ENCODE assay signal across 1 cellular context in genomic region chr6:70270287-70271005, GRCh38.
TF ChIP-seq lines count a peak whose summit lies in the region.

No MANE protein-coding gene starts in this region.

TF ChIP-seq in HEK293, 187 proteins besides CTCF, POLR2A, EP300 and RAD21 (continued from another document and continues in another):
- no peak for TF ChIP-seq ZNF239 (tag by site-specific recombination; IDR thresholded peaks at IDR 0.05)
- no peak for TF ChIP-seq ZBTB1 (tag by site-specific recombination; IDR thresholded peaks at IDR 0.05)
- TF ChIP-seq ZNF114 (tag by site-specific recombination; IDR thresholded peaks at IDR 0.05) = no peak
- TF ChIP-seq, protein P1, sequence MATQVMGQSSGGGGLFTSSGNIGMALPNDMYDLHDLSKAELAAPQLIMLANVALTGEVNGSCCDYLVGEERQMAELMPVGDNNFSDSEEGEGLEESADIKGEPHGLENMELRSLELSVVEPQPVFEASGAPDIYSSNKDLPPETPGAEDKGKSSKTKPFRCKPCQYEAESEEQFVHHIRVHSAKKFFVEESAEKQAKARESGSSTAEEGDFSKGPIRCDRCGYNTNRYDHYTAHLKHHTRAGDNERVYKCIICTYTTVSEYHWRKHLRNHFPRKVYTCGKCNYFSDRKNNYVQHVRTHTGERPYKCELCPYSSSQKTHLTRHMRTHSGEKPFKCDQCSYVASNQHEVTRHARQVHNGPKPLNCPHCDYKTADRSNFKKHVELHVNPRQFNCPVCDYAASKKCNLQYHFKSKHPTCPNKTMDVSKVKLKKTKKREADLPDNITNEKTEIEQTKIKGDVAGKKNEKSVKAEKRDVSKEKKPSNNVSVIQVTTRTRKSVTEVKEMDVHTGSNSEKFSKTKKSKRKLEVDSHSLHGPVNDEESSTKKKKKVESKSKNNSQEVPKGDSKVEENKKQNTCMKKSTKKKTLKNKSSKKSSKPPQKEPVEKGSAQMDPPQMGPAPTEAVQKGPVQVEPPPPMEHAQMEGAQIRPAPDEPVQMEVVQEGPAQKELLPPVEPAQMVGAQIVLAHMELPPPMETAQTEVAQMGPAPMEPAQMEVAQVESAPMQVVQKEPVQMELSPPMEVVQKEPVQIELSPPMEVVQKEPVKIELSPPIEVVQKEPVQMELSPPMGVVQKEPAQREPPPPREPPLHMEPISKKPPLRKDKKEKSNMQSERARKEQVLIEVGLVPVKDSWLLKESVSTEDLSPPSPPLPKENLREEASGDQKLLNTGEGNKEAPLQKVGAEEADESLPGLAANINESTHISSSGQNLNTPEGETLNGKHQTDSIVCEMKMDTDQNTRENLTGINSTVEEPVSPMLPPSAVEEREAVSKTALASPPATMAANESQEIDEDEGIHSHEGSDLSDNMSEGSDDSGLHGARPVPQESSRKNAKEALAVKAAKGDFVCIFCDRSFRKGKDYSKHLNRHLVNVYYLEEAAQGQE (tag by site-specific recombination; IDR thresholded peaks at IDR 0.05) = no peak
- 0 out of 2 replicates have a peak, but pooled peaks have one; percentile 18 for TF ChIP-seq GLIS2 (tag by site-specific recombination; IDR thresholded peaks at IDR 0.05)
- no peak for TF ChIP-seq ZSCAN16 (tag by site-specific recombination; IDR thresholded peaks at IDR 0.05)
- no peak for TF ChIP-seq ZNF23 (tag by site-specific recombination; IDR thresholded peaks at IDR 0.05; ENCODE audit: borderline replicate concordance)
- no peak for TF ChIP-seq ZNF792 (tag by site-specific recombination; IDR thresholded peaks at IDR 0.05)
- TF ChIP-seq HOXC10 (CRISPR knock-in tag; IDR thresholded peaks at IDR 0.05) = no peak
- no peak for TF ChIP-seq ZNF132 (tag by site-specific recombination; IDR thresholded peaks at IDR 0.05; ENCODE audit: borderline replicate concordance)
- TF ChIP-seq KLF17 (tag by site-specific recombination; IDR thresholded peaks at IDR 0.05) = no peak
- peak; percentile 54; the same call in 1 of the 2 replicates for TF ChIP-seq TCF7L2 (IDR thresholded peaks at IDR 0.05; ENCODE audit: borderline replicate concordance, low read depth, low read length)
- TF ChIP-seq KLF7 (tag by site-specific recombination; IDR thresholded peaks at IDR 0.05; ENCODE audit: borderline replicate concordance) = no peak
- peak; percentile 32; the same call in 1 of the 2 replicates for TF ChIP-seq ZNF600 (tag by site-specific recombination; IDR thresholded peaks at IDR 0.05)
- TF ChIP-seq, protein P2, sequence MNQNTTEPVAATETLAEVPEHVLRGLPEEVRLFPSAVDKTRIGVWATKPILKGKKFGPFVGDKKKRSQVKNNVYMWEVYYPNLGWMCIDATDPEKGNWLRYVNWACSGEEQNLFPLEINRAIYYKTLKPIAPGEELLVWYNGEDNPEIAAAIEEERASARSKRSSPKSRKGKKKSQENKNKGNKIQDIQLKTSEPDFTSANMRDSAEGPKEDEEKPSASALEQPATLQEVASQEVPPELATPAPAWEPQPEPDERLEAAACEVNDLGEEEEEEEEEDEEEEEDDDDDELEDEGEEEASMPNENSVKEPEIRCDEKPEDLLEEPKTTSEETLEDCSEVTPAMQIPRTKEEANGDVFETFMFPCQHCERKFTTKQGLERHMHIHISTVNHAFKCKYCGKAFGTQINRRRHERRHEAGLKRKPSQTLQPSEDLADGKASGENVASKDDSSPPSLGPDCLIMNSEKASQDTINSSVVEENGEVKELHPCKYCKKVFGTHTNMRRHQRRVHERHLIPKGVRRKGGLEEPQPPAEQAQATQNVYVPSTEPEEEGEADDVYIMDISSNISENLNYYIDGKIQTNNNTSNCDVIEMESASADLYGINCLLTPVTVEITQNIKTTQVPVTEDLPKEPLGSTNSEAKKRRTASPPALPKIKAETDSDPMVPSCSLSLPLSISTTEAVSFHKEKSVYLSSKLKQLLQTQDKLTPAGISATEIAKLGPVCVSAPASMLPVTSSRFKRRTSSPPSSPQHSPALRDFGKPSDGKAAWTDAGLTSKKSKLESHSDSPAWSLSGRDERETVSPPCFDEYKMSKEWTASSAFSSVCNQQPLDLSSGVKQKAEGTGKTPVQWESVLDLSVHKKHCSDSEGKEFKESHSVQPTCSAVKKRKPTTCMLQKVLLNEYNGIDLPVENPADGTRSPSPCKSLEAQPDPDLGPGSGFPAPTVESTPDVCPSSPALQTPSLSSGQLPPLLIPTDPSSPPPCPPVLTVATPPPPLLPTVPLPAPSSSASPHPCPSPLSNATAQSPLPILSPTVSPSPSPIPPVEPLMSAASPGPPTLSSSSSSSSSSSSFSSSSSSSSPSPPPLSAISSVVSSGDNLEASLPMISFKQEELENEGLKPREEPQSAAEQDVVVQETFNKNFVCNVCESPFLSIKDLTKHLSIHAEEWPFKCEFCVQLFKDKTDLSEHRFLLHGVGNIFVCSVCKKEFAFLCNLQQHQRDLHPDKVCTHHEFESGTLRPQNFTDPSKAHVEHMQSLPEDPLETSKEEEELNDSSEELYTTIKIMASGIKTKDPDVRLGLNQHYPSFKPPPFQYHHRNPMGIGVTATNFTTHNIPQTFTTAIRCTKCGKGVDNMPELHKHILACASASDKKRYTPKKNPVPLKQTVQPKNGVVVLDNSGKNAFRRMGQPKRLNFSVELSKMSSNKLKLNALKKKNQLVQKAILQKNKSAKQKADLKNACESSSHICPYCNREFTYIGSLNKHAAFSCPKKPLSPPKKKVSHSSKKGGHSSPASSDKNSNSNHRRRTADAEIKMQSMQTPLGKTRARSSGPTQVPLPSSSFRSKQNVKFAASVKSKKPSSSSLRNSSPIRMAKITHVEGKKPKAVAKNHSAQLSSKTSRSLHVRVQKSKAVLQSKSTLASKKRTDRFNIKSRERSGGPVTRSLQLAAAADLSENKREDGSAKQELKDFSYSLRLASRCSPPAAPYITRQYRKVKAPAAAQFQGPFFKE (tag by site-specific recombination; IDR thresholded peaks at IDR 0.05; ENCODE audit: borderline replicate concordance) = no peak
- peak; percentile 97 for TF ChIP-seq OSR2 (tag by site-specific recombination; IDR thresholded peaks at IDR 0.05)
- TF ChIP-seq ZNF362 (tag by site-specific recombination; IDR thresholded peaks at IDR 0.05) = 0 out of 2 replicates have a peak, but pooled peaks have one; percentile 40
- peak; percentile 60 for TF ChIP-seq WT1 (tag by site-specific recombination; IDR thresholded peaks at IDR 0.05)
- TF ChIP-seq SP7 (tag by site-specific recombination; IDR thresholded peaks at IDR 0.05) = peak; percentile 45
- no peak for TF ChIP-seq YY2 (tag by site-specific recombination; IDR thresholded peaks at IDR 0.05)
- TF ChIP-seq SCRT1 (tag by site-specific recombination; IDR thresholded peaks at IDR 0.05; ENCODE audit: borderline replicate concordance) = no peak
- peak; percentile 54; the same call in 1 of the 2 replicates for TF ChIP-seq TSHZ1 (tag by site-specific recombination; IDR thresholded peaks at IDR 0.05; ENCODE audit: borderline replicate concordance)
- TF ChIP-seq, protein P3, sequence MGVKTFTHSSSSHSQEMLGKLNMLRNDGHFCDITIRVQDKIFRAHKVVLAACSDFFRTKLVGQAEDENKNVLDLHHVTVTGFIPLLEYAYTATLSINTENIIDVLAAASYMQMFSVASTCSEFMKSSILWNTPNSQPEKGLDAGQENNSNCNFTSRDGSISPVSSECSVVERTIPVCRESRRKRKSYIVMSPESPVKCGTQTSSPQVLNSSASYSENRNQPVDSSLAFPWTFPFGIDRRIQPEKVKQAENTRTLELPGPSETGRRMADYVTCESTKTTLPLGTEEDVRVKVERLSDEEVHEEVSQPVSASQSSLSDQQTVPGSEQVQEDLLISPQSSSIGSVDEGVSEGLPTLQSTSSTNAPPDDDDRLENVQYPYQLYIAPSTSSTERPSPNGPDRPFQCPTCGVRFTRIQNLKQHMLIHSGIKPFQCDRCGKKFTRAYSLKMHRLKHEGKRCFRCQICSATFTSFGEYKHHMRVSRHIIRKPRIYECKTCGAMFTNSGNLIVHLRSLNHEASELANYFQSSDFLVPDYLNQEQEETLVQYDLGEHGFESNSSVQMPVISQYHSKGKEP (tag by site-specific recombination; IDR thresholded peaks at IDR 0.05) = peak; percentile 100
- no peak for TF ChIP-seq ZBTB48 (tag by site-specific recombination; IDR thresholded peaks at IDR 0.05)
- peak; percentile 47; the same call in 1 of the 2 replicates for TF ChIP-seq ZNF394 (tag by site-specific recombination; IDR thresholded peaks at IDR 0.05; ENCODE audit: borderline replicate concordance)
- TF ChIP-seq ZNF121 (tag by site-specific recombination; IDR thresholded peaks at IDR 0.05) = peak; percentile 37; the same call in 1 of the 2 replicates
- peak; percentile 67 for TF ChIP-seq ZNF423 (tag by site-specific recombination; IDR thresholded peaks at IDR 0.05)
- no peak for TF ChIP-seq ZFP37 (tag by site-specific recombination; IDR thresholded peaks at IDR 0.05)
- no peak for TF ChIP-seq ZNF560 (tag by site-specific recombination; IDR thresholded peaks at IDR 0.05; ENCODE audit: borderline replicate concordance)
- peak; percentile 58; the same call in 1 of the 2 replicates for TF ChIP-seq GFI1B (tag by site-specific recombination; IDR thresholded peaks at IDR 0.05)
- TF ChIP-seq, protein P4, sequence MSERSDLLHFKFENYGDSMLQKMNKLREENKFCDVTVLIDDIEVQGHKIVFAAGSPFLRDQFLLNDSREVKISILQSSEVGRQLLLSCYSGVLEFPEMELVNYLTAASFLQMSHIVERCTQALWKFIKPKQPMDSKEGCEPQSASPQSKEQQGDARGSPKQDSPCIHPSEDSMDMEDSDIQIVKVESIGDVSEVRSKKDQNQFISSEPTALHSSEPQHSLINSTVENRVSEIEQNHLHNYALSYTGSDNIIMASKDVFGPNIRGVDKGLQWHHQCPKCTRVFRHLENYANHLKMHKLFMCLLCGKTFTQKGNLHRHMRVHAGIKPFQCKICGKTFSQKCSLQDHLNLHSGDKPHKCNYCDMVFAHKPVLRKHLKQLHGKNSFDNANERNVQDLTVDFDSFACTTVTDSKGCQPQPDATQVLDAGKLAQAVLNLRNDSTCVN (tag by site-specific recombination; optimal IDR thresholded peaks at IDR 0.05) = no peak
- peak; percentile 46; the same call in 1 of the 2 replicates for TF ChIP-seq ZNF24 (tag by site-specific recombination; IDR thresholded peaks at IDR 0.05)
- TF ChIP-seq IKZF3 (tag by site-specific recombination; IDR thresholded peaks at IDR 0.05) = peak; percentile 84
- 0 out of 2 replicates have a peak, but pooled peaks have one; percentile 51 for TF ChIP-seq ZNF501 (tag by site-specific recombination; IDR thresholded peaks at IDR 0.05)
- TF ChIP-seq ZSCAN30 (tag by site-specific recombination; IDR thresholded peaks at IDR 0.05) = peak; percentile 72
- peak; percentile 63; the same call in 1 of the 2 replicates for TF ChIP-seq ZNF580 (tag by site-specific recombination; IDR thresholded peaks at IDR 0.05)
- peak; percentile 43 for TF ChIP-seq ZNF629 (tag by site-specific recombination; IDR thresholded peaks at IDR 0.05)
- TF ChIP-seq ZSCAN23 (tag by site-specific recombination; IDR thresholded peaks at IDR 0.05) = peak; percentile 51; the same call in 1 of the 2 replicates
- no peak for TF ChIP-seq ZNF214 (tag by site-specific recombination; IDR thresholded peaks at IDR 0.05; ENCODE audit: borderline replicate concordance)
- TF ChIP-seq ZNF354C (tag by site-specific recombination; IDR thresholded peaks at IDR 0.05; ENCODE audit: borderline replicate concordance, low read depth) = no peak
- no peak for TF ChIP-seq ZNF664 (tag by site-specific recombination; IDR thresholded peaks at IDR 0.05)
- TF ChIP-seq ZNF488 (tag by site-specific recombination; IDR thresholded peaks at IDR 0.05) = no peak
- peak; percentile 67; the same call in 1 of the 2 replicates for TF ChIP-seq ZNF561 (tag by site-specific recombination; IDR thresholded peaks at IDR 0.05; ENCODE audit: borderline replicate concordance)
- TF ChIP-seq OVOL3 (tag by site-specific recombination; IDR thresholded peaks at IDR 0.05) = peak; percentile 76; the same call in 1 of the 2 replicates
